In the genomic region with DNA sequence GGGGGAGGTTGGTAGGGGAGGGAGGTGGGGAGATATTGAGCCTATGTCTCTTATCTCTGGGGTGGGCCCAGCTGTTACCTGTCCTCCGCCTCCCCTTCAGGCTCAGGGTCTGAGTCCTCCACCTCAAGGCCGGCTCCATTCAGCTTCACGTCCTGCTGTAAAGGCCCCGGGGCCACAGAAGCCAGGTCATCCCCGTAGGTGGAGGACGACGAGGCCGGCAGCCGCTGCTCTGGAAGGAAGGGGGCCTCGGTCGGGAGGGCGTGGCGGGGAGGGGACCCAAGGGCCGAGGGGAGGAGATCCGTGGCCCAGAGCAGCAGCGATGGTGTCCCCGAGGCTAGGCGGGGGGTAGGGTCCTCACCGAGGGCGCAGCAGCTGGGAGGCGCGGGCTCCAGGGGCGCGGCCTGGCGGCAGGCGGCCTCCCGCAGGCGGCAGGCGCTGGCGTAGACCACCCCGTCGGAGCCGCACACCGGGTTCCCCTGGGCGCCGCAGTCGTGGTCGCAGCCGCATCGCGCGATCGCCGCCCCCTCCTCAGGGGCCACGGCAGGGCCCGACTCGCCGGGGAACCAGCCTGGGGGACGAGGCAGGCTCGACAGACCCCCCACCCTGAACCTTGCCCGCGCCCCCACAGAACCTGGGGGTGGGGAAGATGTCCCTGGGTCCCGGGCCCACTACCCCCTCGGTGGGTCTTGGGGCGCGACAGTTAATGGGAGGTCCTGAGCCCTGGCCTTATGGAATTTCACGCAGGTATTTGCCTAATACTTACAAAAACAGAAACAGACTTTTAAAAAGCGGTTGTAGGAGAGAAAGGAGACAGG, we compare ENCODE assay signal across 1 cellular context.
TF ChIP-seq lines count a peak whose summit lies in the region.

No MANE protein-coding gene starts in this region.

TF ChIP-seq in HEK293, 187 proteins besides CTCF, POLR2A, EP300 and RAD21 (continued from another document):
- TF ChIP-seq, protein P1, sequence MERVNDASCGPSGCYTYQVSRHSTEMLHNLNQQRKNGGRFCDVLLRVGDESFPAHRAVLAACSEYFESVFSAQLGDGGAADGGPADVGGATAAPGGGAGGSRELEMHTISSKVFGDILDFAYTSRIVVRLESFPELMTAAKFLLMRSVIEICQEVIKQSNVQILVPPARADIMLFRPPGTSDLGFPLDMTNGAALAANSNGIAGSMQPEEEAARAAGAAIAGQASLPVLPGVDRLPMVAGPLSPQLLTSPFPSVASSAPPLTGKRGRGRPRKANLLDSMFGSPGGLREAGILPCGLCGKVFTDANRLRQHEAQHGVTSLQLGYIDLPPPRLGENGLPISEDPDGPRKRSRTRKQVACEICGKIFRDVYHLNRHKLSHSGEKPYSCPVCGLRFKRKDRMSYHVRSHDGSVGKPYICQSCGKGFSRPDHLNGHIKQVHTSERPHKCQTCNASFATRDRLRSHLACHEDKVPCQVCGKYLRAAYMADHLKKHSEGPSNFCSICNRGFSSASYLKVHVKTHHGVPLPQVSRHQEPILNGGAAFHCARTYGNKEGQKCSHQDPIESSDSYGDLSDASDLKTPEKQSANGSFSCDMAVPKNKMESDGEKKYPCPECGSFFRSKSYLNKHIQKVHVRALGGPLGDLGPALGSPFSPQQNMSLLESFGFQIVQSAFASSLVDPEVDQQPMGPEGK (tag by site-specific recombination; IDR thresholded peaks at IDR 0.05): peak; percentile 24; the same call in 1 of the 2 replicates
- TF ChIP-seq ZNF335 (tag by site-specific recombination; conservative IDR thresholded peaks at IDR 0.05): peak; percentile 75
- TF ChIP-seq GLIS2 (tag by site-specific recombination; IDR thresholded peaks at IDR 0.05): peak; percentile 51; the same call in 1 of the 2 replicates
- TF ChIP-seq ZIC2 (tag by site-specific recombination; IDR thresholded peaks at IDR 0.05): peak; percentile 51
- TF ChIP-seq ZNF548 (tag by site-specific recombination; IDR thresholded peaks at IDR 0.05): no peak
- TF ChIP-seq ZNF221 (tag by site-specific recombination; IDR thresholded peaks at IDR 0.05; ENCODE audit: borderline replicate concordance): no peak
- 0 out of 2 replicates have a peak, but pooled peaks have one; percentile 18 for TF ChIP-seq ZNF777 (tag by site-specific recombination; IDR thresholded peaks at IDR 0.05; ENCODE audit: borderline replicate concordance)
- peak; percentile 64 for TF ChIP-seq KLF1 (tag by site-specific recombination; IDR thresholded peaks at IDR 0.05)
- peak; percentile 16 for TF ChIP-seq ZBTB26 (tag by site-specific recombination; optimal IDR thresholded peaks at IDR 0.05)
- no peak for TF ChIP-seq ZNF704 (tag by site-specific recombination; IDR thresholded peaks at IDR 0.05)
- TF ChIP-seq ZNF561 (tag by site-specific recombination; IDR thresholded peaks at IDR 0.05; ENCODE audit: borderline replicate concordance): 0 out of 2 replicates have a peak, but pooled peaks have one; percentile 27
- TF ChIP-seq ZSCAN30 (tag by site-specific recombination; IDR thresholded peaks at IDR 0.05): no peak
- no peak for TF ChIP-seq YY1 (tag by site-specific recombination; IDR thresholded peaks at IDR 0.05)
- TF ChIP-seq ZBTB21 (tag by site-specific recombination; IDR thresholded peaks at IDR 0.05): no peak
- TF ChIP-seq ZNF155 (tag by site-specific recombination; IDR thresholded peaks at IDR 0.05): no peak
- TF ChIP-seq PRDM4 (tag by site-specific recombination; IDR thresholded peaks at IDR 0.05): peak; percentile 24; the same call in 1 of the 2 replicates
- 0 out of 2 replicates have a peak, but pooled peaks have one; percentile 13 for TF ChIP-seq ZFHX2 (tag by site-specific recombination; conservative IDR thresholded peaks at IDR 0.05)
- TF ChIP-seq SP7 (tag by site-specific recombination; IDR thresholded peaks at IDR 0.05): no peak
